14 cellular contexts compared by ENCODE assay signal in the genomic region with DNA sequence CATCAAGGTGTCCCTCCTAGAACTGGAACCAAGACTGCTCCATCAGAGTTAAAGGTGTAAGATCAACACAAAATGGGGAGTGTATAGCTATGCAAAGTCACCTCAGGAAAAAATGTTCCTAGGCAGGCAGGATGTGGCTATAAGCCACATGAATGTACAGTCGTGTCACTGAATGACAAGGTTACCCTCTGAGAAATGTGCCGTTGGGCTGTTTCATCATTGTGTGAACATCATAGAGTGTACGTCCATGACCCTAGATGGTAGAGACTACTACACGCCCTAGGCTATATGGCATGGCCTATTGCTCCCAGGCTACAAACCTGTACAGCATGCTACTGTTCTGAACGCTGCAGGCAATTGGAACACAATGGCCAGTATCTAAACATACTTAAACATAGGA. TPM values are rescaled to one million over a fixed set of nuclear protein-coding genes. Genes with fewer than 3 reads are reported as not detected.
DNase-seq lines count a peak whose midpoint lies in the region; ATAC-seq and TF ChIP-seq lines count a peak whose summit lies in the region.
"Had no signal": no experiment of that assay in that cellular context is flagged by ENCODE, and none has a peak within 500 bp of the region (broad histone marks: within the 10 kb centered on the region; RNA-seq: fewer than 3 reads in every experiment).

No MANE protein-coding gene starts in this region.

- H2BK12ac ChIP-seq in trophoblast cell (ENCODE audit: low read length), result no peak overlapping the region

- no peak overlapping the region for H2BK120ac ChIP-seq in trophoblast cell (ENCODE audit: insufficient read depth, low read length, poor library complexity)

- peaks cover 44% of the 10 kb centered on the region for H3K4me1 ChIP-seq in DND-41 (ENCODE audit: insufficient read depth, low read length)
- H3K4me1 ChIP-seq in trophoblast cell (ENCODE audit: control insufficient read depth in 1 of 2, insufficient read depth in 2 of 2, low read length in 2 of 2), result no peaks in the 10 kb centered on the region
- H3K4me1 ChIP-seq in suprapubic skin, result no peaks in the 10 kb centered on the region

- H3K27ac ChIP-seq in DND-41 (ENCODE audit: low read length) (peak overlapping the region; percentile 90), trophoblast cell (ENCODE audit: low read depth, low read length) (no peak overlapping the region), suprapubic skin (no peak overlapping the region)
- H3K27ac ChIP-seq: cardiac muscle cell had no signal

- H3K23ac ChIP-seq in trophoblast cell (ENCODE audit: low read length), result no peak overlapping the region

- H2AFZ ChIP-seq in DND-41 (ENCODE audit: low read depth, low read length) (peak overlapping the region; percentile 66), trophoblast cell (ENCODE audit: insufficient read depth, low read length, poor library complexity) (no peak overlapping the region)

- no peak overlapping the region for H3K4ac ChIP-seq in trophoblast cell (ENCODE audit: low read depth, low read length)

- H3K27ac Mint-ChIP-seq in activated T-helper 17 cell treated with anti-CD3 and anti-CD28 coated beads, Interleukin-2, amount 50 U/mL, for 72 hours, result peak overlapping the region; percentile 96
- H3K27ac Mint-ChIP-seq in stimulated activated memory B cell treated with anti-CD40 and anti-IgM and Interleukin-4, amounts not matched to agents 10 μg/mL and 1 μg/mL and 100 μg/mL, for 72 hours, result no peak overlapping the region
- H3K27ac Mint-ChIP-seq: HFFc6 had no signal

- H3K36me3 ChIP-seq in DND-41 (ENCODE audit: insufficient read depth, low read length), result peaks cover 18% of the 10 kb centered on the region
- H3K36me3 ChIP-seq in trophoblast cell (ENCODE audit: control insufficient read depth in 1 of 2, insufficient read depth in 2 of 2, low read length in 2 of 2), result peaks cover 10 to 16% of the 10 kb centered on the region in 2 experiments
- peaks cover 70% of the 10 kb centered on the region for H3K36me3 ChIP-seq in suprapubic skin

- H3K9me3 ChIP-seq in DND-41 (ENCODE audit: insufficient read depth, low read length, severe bottlenecking), result no peaks in the 10 kb centered on the region
- no peaks in the 10 kb centered on the region for H3K9me3 ChIP-seq in trophoblast cell (ENCODE audit: insufficient read depth, low read depth, low read length)
- H3K9me3 ChIP-seq in suprapubic skin, result no peaks in the 10 kb centered on the region

- H2BK5ac ChIP-seq in trophoblast cell (ENCODE audit: low read depth, low read length, poor library complexity), result no peak overlapping the region

- peak overlapping the region; percentile 75 for H3K4me3 Mint-ChIP-seq in activated T-helper 17 cell treated with anti-CD3 and anti-CD28 coated beads, Interleukin-2, amount 50 U/mL, for 72 hours
- no peak overlapping the region for H3K4me3 Mint-ChIP-seq in stimulated activated memory B cell treated with anti-CD40 and anti-IgM and Interleukin-4, amounts not matched to agents 10 μg/mL and 1 μg/mL and 100 μg/mL, for 72 hours
- H3K4me3 Mint-ChIP-seq: HFFc6 had no signal

- no peaks in the 10 kb centered on the region for H3K9me3 Mint-ChIP-seq in activated T-helper 17 cell treated with anti-CD3 and anti-CD28 coated beads, Interleukin-2, amount 50 U/mL, for 72 hours
- no peaks in the 10 kb centered on the region for H3K9me3 Mint-ChIP-seq in stimulated activated memory B cell treated with anti-CD40 and anti-IgM and Interleukin-4, amounts not matched to agents 10 μg/mL and 1 μg/mL and 100 μg/mL, for 72 hours
- H3K9me3 Mint-ChIP-seq: HFFc6 had no signal

- ATAC-seq in DND-41 (ENCODE audit: insufficient read depth, low read depth), result peak; percentile 92
- ATAC-seq in activated T-helper 17 cell treated with anti-CD3 and anti-CD28 coated beads, Interleukin-2, amount 50 U/mL, for 72 hours (replicated peaks), result peak; percentile 97
- no peak for ATAC-seq in stimulated activated memory B cell treated with anti-CD40 and anti-IgM and Interleukin-4, amounts not matched to agents 10 μg/mL and 1 μg/mL and 100 μg/mL, for 72 hours

- TF ChIP-seq CTCF in DND-41 (IDR thresholded peaks at IDR 0.05; ENCODE audit: borderline replicate concordance, extremely low read depth, low read length, poor library complexity, severe bottlenecking) (no peak), suprapubic skin (IDR thresholded peaks at IDR 0.05) (no peak)

- H3K36me3 Mint-ChIP-seq in activated T-helper 17 cell treated with anti-CD3 and anti-CD28 coated beads, Interleukin-2, amount 50 U/mL, for 72 hours (ENCODE audit: low read depth), result peaks cover 99% of the 10 kb centered on the region
- H3K36me3 Mint-ChIP-seq in stimulated activated memory B cell treated with anti-CD40 and anti-IgM and Interleukin-4, amounts not matched to agents 10 μg/mL and 1 μg/mL and 100 μg/mL, for 72 hours, result peaks cover 19% of the 10 kb centered on the region

- H4K91ac ChIP-seq in trophoblast cell (ENCODE audit: low read depth, low read length), result no peak overlapping the region

- WGBS in trophoblast cell (ENCODE audit: extremely low coverage, insufficient coverage, insufficient read length), result no CpG with 5 or more reads among the region's 5 CpGs
- WGBS in suprapubic skin, result 88% methylated on average over 5 of the region's 5 CpGs

- no peak overlapping the region for H2AK5ac ChIP-seq in trophoblast cell (ENCODE audit: low read length)

- H4K8ac ChIP-seq in trophoblast cell (ENCODE audit: low read depth, low read length), result no peak overlapping the region

- H3K14ac ChIP-seq in trophoblast cell (ENCODE audit: low read length), result no peak overlapping the region

- peaks cover 20% of the 10 kb centered on the region for H3K4me1 Mint-ChIP-seq in activated T-helper 17 cell treated with anti-CD3 and anti-CD28 coated beads, Interleukin-2, amount 50 U/mL, for 72 hours
- H3K4me1 Mint-ChIP-seq in stimulated activated memory B cell treated with anti-CD40 and anti-IgM and Interleukin-4, amounts not matched to agents 10 μg/mL and 1 μg/mL and 100 μg/mL, for 72 hours, result no peaks in the 10 kb centered on the region

- no peaks in the 10 kb centered on the region for H3K27me3 ChIP-seq in DND-41 (ENCODE audit: insufficient read depth, low read length, poor library complexity)
- no peaks in the 10 kb centered on the region for H3K27me3 ChIP-seq in trophoblast cell (ENCODE audit: insufficient read depth, low read length)
- H3K27me3 ChIP-seq in suprapubic skin, result no peaks in the 10 kb centered on the region
- H3K27me3 ChIP-seq: cardiac muscle cell had no signal

- no peaks in the 10 kb centered on the region for H3K27me3 Mint-ChIP-seq in activated T-helper 17 cell treated with anti-CD3 and anti-CD28 coated beads, Interleukin-2, amount 50 U/mL, for 72 hours
- H3K27me3 Mint-ChIP-seq in stimulated activated memory B cell treated with anti-CD40 and anti-IgM and Interleukin-4, amounts not matched to agents 10 μg/mL and 1 μg/mL and 100 μg/mL, for 72 hours, result no peaks in the 10 kb centered on the region

- no peak for TF ChIP-seq POLR2A in suprapubic skin (IDR thresholded peaks at IDR 0.05)

- H3K9ac ChIP-seq in DND-41 (ENCODE audit: low read depth, low read length) (peak overlapping the region; percentile 48), trophoblast cell (ENCODE audit: low read length) (peak overlapping the region; percentile 57)

- H3K4me2 ChIP-seq in DND-41 (ENCODE audit: insufficient read depth, low read length) (peak overlapping the region; percentile 39), trophoblast cell (ENCODE audit: low read length) (no peak overlapping the region)

- H3K4me3 ChIP-seq in DND-41 (ENCODE audit: low read depth in 1 of 2, low read length in 2 of 2) (peak overlapping the region in 1 of 2 experiments; percentile 16; a peak in 1 of 4 replicates), trophoblast cell (ENCODE audit: low read depth, low read length) (no peak overlapping the region), suprapubic skin (no peak overlapping the region)
- H3K4me3 ChIP-seq: cardiac muscle cell had no signal

- H3K79me1 ChIP-seq in trophoblast cell (ENCODE audit: low read length), result no peaks in the 10 kb centered on the region

- H4K12ac ChIP-seq in trophoblast cell (ENCODE audit: low read depth, low read length), result no peak overlapping the region

- no peak overlapping the region for H3K18ac ChIP-seq in trophoblast cell (ENCODE audit: low read length)

- no peaks in the 10 kb centered on the region for H4K20me1 ChIP-seq in DND-41 (ENCODE audit: insufficient read depth, low read length)

- DNase-seq in DND-41 (peak; percentile 88), SW480 (ENCODE audit: low spot score) (peak; percentile 13), trophoblast cell (peak; percentile 59 to 60), suprapubic skin (ENCODE audit: low spot score in 2 of 2) (no peak), NCI-H2196 (lab: John Stamatoyannopoulos, UW; ENCODE audit: unreplicated experiment) (no peak), NCI-H524 (lab: John Stamatoyannopoulos, UW) (no peak)
- DNase-seq: activated gamma-delta T cell, HFFc6, kidney, NCI-H1105, NCI-H446 had no signal

- H3K79me2 ChIP-seq in DND-41 (ENCODE audit: insufficient read depth, low read length), result no peaks in the 10 kb centered on the region
- H3K79me2 ChIP-seq in trophoblast cell (ENCODE audit: control insufficient read depth, insufficient read depth, low read length, poor library complexity), result no peaks in the 10 kb centered on the region

- TF ChIP-seq EP300 in suprapubic skin (IDR thresholded peaks at IDR 0.05), result no peak

RNA-seq across cellular contexts. Expression of gene TYMS, which starts 24.5 kb away (rescaled TPM):
- 100 to 1,000 TPM; 268 to 414 TPM for total RNA-seq in activated T-helper 17 cell treated with anti-CD3 and anti-CD28 coated beads, Interleukin-2, amount 50 U/mL, for 72 hours
- 79.9 and 81.7 TPM in 2 replicates for polyA plus RNA-seq in trophoblast cell (2013)
- 1 to 10 TPM; 2.6 to 5.9 (median 3.2) TPM for total RNA-seq in suprapubic skin

RNA-seq across cellular contexts. Expression of gene ENOSF1, which starts 30.4 kb away (rescaled TPM):
- 10 to 100 TPM; 61.6 to 89.8 TPM for total RNA-seq in activated T-helper 17 cell treated with anti-CD3 and anti-CD28 coated beads, Interleukin-2, amount 50 U/mL, for 72 hours
- polyA plus RNA-seq in trophoblast cell (2013), result 7.4 and 8.1 TPM in 2 replicates
- 100 to 1,000 TPM in 1 of 4 donors, 10 to 100 TPM in 3; 31.8 to 159 (median 64.3) TPM for total RNA-seq in suprapubic skin

Comparison
In these comparisons a context has a peak if more than half of its experiments do, and no peak if none do; other contexts are left out.
1. DNase-seq: peak in DND-41 (single experiment), SW480 (single experiment) and trophoblast cell (2 of 2); none in suprapubic skin (0 of 2), NCI-H2196 (single experiment) and NCI-H524 (0 of 2).
2. RNA of gene TYMS, which starts 24.5 kb away (total RNA-seq): 268 to 414 TPM in activated T-helper 17 cell treated with anti-CD3 and anti-CD28 coated beads, Interleukin-2, amount 50 U/mL, for 72 hours; 2.6 to 5.9 TPM in suprapubic skin; every median in the first group is over 10 times any median in the second.